2 cellular contexts compared by ENCODE assay signal in genomic region chr17:27840406-27840678, GRCh38. TPM values are rescaled to one million over a fixed set of nuclear protein-coding genes. Genes with fewer than 3 reads are reported as not detected.
"Had no signal": no experiment of that assay in that cellular context is flagged by ENCODE, and none has a peak within 500 bp of the region (broad histone marks: within the 10 kb centered on the region; RNA-seq: fewer than 3 reads in every experiment).

No MANE protein-coding gene starts in this region.

RNA-seq across cellular contexts. Expression of gene NOS2, which starts 40.0 kb away (rescaled TPM):
- total RNA-seq: K562, M059J had no signal
- polyA plus RNA-seq: K562 had no signal
